ENCODE assay signal across 10 cellular contexts in the genomic region with DNA sequence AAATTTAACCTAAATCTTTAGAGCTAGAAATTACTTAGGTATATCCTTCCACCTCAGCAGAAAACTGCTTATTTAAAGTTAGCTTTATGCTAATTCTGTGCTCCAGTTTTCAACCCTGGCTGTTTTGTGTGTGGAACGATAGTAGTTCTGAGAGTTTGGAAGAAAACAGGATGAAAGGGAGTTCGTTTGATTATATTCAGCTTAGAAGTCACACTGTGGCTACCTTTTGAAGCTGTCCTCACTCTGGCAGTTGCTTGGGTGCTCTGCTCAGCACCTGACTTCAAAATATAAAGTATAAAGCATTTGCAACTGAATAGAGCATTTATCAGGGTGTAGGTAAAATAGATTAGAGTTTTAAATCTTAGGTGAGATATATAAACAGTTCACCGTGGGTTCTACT. TPM values are rescaled to one million over a fixed set of nuclear protein-coding genes. Genes with fewer than 3 reads are reported as not detected.
DNase-seq lines count a peak whose midpoint lies in the region; ATAC-seq and TF ChIP-seq lines count a peak whose summit lies in the region.
"Had no signal": no experiment of that assay in that cellular context is flagged by ENCODE, and none has a peak within 500 bp of the region (broad histone marks: within the 10 kb centered on the region; RNA-seq: fewer than 3 reads in every experiment).

No MANE protein-coding gene starts in this region.

- in situ Hi-C loops in Panc1 (cut with HindIII; ENCODE audit: low pct_unique_long_range_greater_than_20kb, low sequenced_read_pairs), result no loop called here

- H3K4me1 ChIP-seq in CD8-positive, alpha-beta T cell (ENCODE audit: insufficient read depth, low read length), result peaks cover 69% of the 10 kb centered on the region
- peaks cover 35% of the 10 kb centered on the region for H3K4me1 ChIP-seq in Panc1 (ENCODE audit: control insufficient read depth, insufficient read depth, low read length)
- peaks cover 0 to 65% (median 52%) of the 10 kb centered on the region in 4 donors for H3K4me1 ChIP-seq in sigmoid colon

- TF ChIP-seq POLR2A in sigmoid colon (IDR thresholded peaks at IDR 0.05), result no peak

- intact Hi-C loops in CD8-positive, alpha-beta T cell (cut with DNase I, micrococcal nuclease), result loop anchor here in 1 of 2 experiments (1.0 to 5.0 kb wide), 2 partner anchors 99 to 129 kb away; no protein-coding TSS in a partner anchor
- intact Hi-C loops in Panc1 (cut with micrococcal nuclease; ENCODE audit: unreplicated experiment), result loop anchor here (5.0 to 10.0 kb wide), 2 partner anchors 46 to 324 kb away; no protein-coding TSS in a partner anchor
- intact Hi-C loops in sigmoid colon (cut with DNase I), result loop anchor here (5.0 to 10.0 kb wide), 5 partner anchors 39 to 264 kb away; no protein-coding TSS in a partner anchor
- intact Hi-C loops in left colon (cut with DNase I, micrococcal nuclease), result no loop called here

- POLR2A ChIA-PET in CD8-positive, alpha-beta T cell (lab: Charles Lee), result interaction anchor here (0.5 to 1.5 kb wide), 8 partner anchors 22 to 161 kb away, joined by 3 to 7 read pairs (median 4); no protein-coding TSS in a partner anchor
- POLR2A ChIA-PET in Panc1 (lab: Charles Lee), result no interaction called here

- H3K27me3 Mint-ChIP-seq in CD8-positive, alpha-beta T cell (ENCODE audit: low read depth), result no peaks in the 10 kb centered on the region

- no peaks in the 10 kb centered on the region for H3K9me3 Mint-ChIP-seq in CD8-positive, alpha-beta T cell
- H3K9me3 Mint-ChIP-seq: endodermal cell had no signal

- 38 to 41% methylated on average over 3 of the region's 3 CpGs for WGBS in sigmoid colon, 2 donors

- no peak for TF ChIP-seq EP300 in sigmoid colon (IDR thresholded peaks at IDR 0.05)

- no peak for TF ChIP-seq CTCF in CD8-positive, alpha-beta T cell (IDR thresholded peaks at IDR 0.05)
- no peak for TF ChIP-seq CTCF in Panc1 (IDR thresholded peaks at IDR 0.05)
- no peak for TF ChIP-seq CTCF in sigmoid colon (IDR thresholded peaks at IDR 0.05)

- H3K36me3 ChIP-seq in CD8-positive, alpha-beta T cell (ENCODE audit: insufficient read depth, low read length), result peaks cover 4% of the 10 kb centered on the region
- H3K36me3 ChIP-seq in Panc1 (ENCODE audit: control insufficient read depth, insufficient read depth, low read length), result peaks cover 4% of the 10 kb centered on the region
- H3K36me3 ChIP-seq in sigmoid colon, result peaks cover 0 to 14% (median 2%) of the 10 kb centered on the region in 4 donors

- peak overlapping the region; percentile 75 for H3K4me3 Mint-ChIP-seq in CD8-positive, alpha-beta T cell
- H3K4me3 Mint-ChIP-seq: endodermal cell had no signal

- H3K27ac ChIP-seq in CD8-positive, alpha-beta T cell (ENCODE audit: low read depth, low read length), result peak overlapping the region; percentile 21
- H3K27ac ChIP-seq in Panc1 (ENCODE audit: low read length), result peak overlapping the region; percentile 98
- peak overlapping the region; percentile 1 for H3K27ac ChIP-seq in epithelial cell of prostate
- H3K27ac ChIP-seq in sigmoid colon, result peak overlapping the region; percentile 86 to 99 (median 92)

- ATAC-seq in CD8-positive, alpha-beta T cell, result no peak
- no peak for ATAC-seq in Panc1
- ATAC-seq in left colon, result no peak

- peaks cover 58% of the 10 kb centered on the region for H3K4me1 Mint-ChIP-seq in CD8-positive, alpha-beta T cell (ENCODE audit: low read depth)

- peak overlapping the region; percentile 82 for H3K27ac Mint-ChIP-seq in CD8-positive, alpha-beta T cell
- H3K27ac Mint-ChIP-seq: endodermal cell had no signal

- CTCF ChIA-PET in CD8-positive, alpha-beta T cell (lab: Charles Lee), result interaction anchor here (0.5 to 2.1 kb wide), 10 partner anchors 13 to 171 kb away, joined by 3 to 9 read pairs (median 4); partner anchors contain the start of gene SPOCK2
- CTCF ChIA-PET in Panc1 (lab: Charles Lee), result interaction anchor here (1.1 kb wide), 1 partner anchor 93 kb away, joined by 4 read pairs; no protein-coding TSS in a partner anchor

- peaks cover 37% of the 10 kb centered on the region for H3K36me3 Mint-ChIP-seq in CD8-positive, alpha-beta T cell

- peak overlapping the region; percentile 24 for H3K4me3 ChIP-seq in CD8-positive, alpha-beta T cell (ENCODE audit: low read depth, low read length)
- peak overlapping the region in 1 of 2 experiments; percentile 19; a peak in 2 of 4 replicates for H3K4me3 ChIP-seq in Panc1 (ENCODE audit: low read depth in 2 of 2, low read length in 2 of 2)
- H3K4me3 ChIP-seq in sigmoid colon, result peak overlapping the region in 1 of 4 donors; percentile 3

- BruUV-seq in Panc1 (replicated peaks; lab: Mats Ljungman, UMichigan), result no TSS peak

- no peaks in the 10 kb centered on the region for H3K9me3 ChIP-seq in CD8-positive, alpha-beta T cell (ENCODE audit: low read length)
- H3K9me3 ChIP-seq in Panc1 (ENCODE audit: control insufficient read depth, insufficient read depth, low read depth, low read length) (no peaks in the 10 kb centered on the region), sigmoid colon (no peaks in the 10 kb centered on the region)

- DNase-seq in CD8-positive, alpha-beta T cell, result no peak
- DNase-seq in Panc1 (ENCODE audit: low read depth, low spot score) (no peak), epithelial cell of prostate (ENCODE audit: low read depth, low spot score) (no peak), sigmoid colon (no peak), midbrain (lab: John Stamatoyannopoulos, UW) (no peak), left colon (no peak)
- DNase-seq in effector CD8-positive, alpha-beta T cell (lab: John Stamatoyannopoulos, UW), result no peak
- DNase-seq in central memory CD4-positive, alpha-beta T cell, result no peak
- DNase-seq: endodermal cell; stimulated activated CD4-positive, alpha-beta T cell treated with anti-CD3 and anti-CD28 coated beads, Interleukin-4, amount 100 ng/mL, for 4 hours had no signal

- H3K27me3 ChIP-seq in CD8-positive, alpha-beta T cell (ENCODE audit: insufficient read depth, low read length), result no peaks in the 10 kb centered on the region
- H3K27me3 ChIP-seq in Panc1 (ENCODE audit: control insufficient read depth, insufficient read depth, low read length) (no peaks in the 10 kb centered on the region), sigmoid colon (no peaks in the 10 kb centered on the region)

RNA-seq across cellular contexts. Expression of gene ASCC1, which starts 2.7 kb away (rescaled TPM):
- total RNA-seq in CD8-positive, alpha-beta T cell, result 10 to 100 TPM; 16.5 to 19.1 TPM
- total RNA-seq in Panc1 (2021; ENCODE audit: unreplicated experiment), result 114 TPM
- 72.9 TPM for polyA plus RNA-seq in Panc1 (2012; ENCODE audit: insufficient read length)
- total RNA-seq in sigmoid colon, result 10 to 100 TPM; 21.0 to 53.7 (median 37.1) TPM
- 10 to 100 TPM; 15.3 to 21.5 (median 15.6) TPM for polyA plus RNA-seq in sigmoid colon
- total RNA-seq in left colon, result 10 to 100 TPM; 17.7 to 17.9 TPM

RNA-seq across cellular contexts. Expression of gene ANAPC16, which starts 2.9 kb away (rescaled TPM):
- 10 to 100 TPM; 46.6 to 48.0 TPM for total RNA-seq in CD8-positive, alpha-beta T cell
- total RNA-seq in Panc1 (2021; ENCODE audit: unreplicated experiment) (110 TPM), sigmoid colon (100 to 1,000 TPM in 3 of 4 donors, 10 to 100 TPM in 1; 80.0 to 228 (median 157) TPM), left colon (10 to 100 TPM; 75.6 to 83.8 TPM)
- 77.2 TPM for polyA plus RNA-seq in Panc1 (2012; ENCODE audit: insufficient read length)
- 100 to 1,000 TPM; 107 to 203 (median 198) TPM for polyA plus RNA-seq in sigmoid colon

RNA-seq across cellular contexts. Expression of gene DDIT4, which starts 55.0 kb away (rescaled TPM):
- total RNA-seq in CD8-positive, alpha-beta T cell, result 100 to 1,000 TPM; 351 to 360 TPM
- total RNA-seq in Panc1 (2021; ENCODE audit: unreplicated experiment) (157 TPM), sigmoid colon (100 to 1,000 TPM in 2 of 4 donors, 10 to 100 TPM in 2; 77.2 to 202 (median 133) TPM), left colon (100 to 1,000 TPM in 1 of 2 donors, 10 to 100 TPM in 1; 60.1 to 210 TPM)
- 344 TPM for polyA plus RNA-seq in Panc1 (2012; ENCODE audit: insufficient read length)
- 100 to 1,000 TPM in 1 of 3 donors, 10 to 100 TPM in 2; 71.5 to 413 (median 85.3) TPM for polyA plus RNA-seq in sigmoid colon

Comparison
In these comparisons a context has a peak if more than half of its experiments do, and no peak if none do; other contexts are left out.
1. H3K27ac ChIP-seq: peak in every context shown above with its lines; median percentile 98 in Panc1; 92 in sigmoid colon; 21 in CD8-positive, alpha-beta T cell; 1 in epithelial cell of prostate.
2. intact Hi-C loops: an anchor here in Panc1 (5.0 to 10.0 kb wide) and sigmoid colon (5.0 to 10.0 kb wide); none called in left colon.